14 cellular contexts compared by ENCODE assay signal in the genomic region with DNA sequence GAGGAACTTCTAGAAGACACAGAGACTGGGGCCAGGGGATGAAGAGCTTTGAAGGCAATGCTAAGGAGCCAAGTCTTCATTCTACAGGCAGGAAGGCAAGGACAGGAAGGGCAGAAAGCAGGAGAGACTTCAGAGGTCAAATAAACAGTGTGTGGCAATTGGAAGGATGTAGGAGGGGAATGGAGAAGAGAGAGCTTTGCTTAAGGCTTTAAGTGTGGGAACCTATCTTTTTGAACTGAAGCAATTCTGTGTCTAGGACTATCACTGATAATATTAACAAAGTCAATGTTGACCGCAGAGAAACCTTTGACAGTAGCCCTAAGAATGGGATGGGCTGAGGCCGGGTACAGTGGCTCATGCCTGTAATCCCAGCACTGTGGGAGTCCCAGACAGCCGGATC.
A peak's percentile ranks its signal among the peaks of the same experiment; 100 is the strongest.
DNase-seq lines count a peak whose midpoint lies in the region; ATAC-seq and TF ChIP-seq lines count a peak whose summit lies in the region.
"Had no signal": no experiment of that assay in that cellular context is flagged by ENCODE, and none has a peak within 500 bp of the region (broad histone marks: within the 10 kb centered on the region; RNA-seq: fewer than 3 reads in every experiment).

No MANE protein-coding gene starts in this region.

- peaks cover 43% of the 10 kb centered on the region for H3K4me1 ChIP-seq in CD8-positive, alpha-beta T cell (ENCODE audit: insufficient read depth, low read length)
- H3K4me1 ChIP-seq in IMR-90 (ENCODE audit: control insufficient read depth, insufficient read depth, low read length) (peaks cover 8% of the 10 kb centered on the region), osteoblast (ENCODE audit: insufficient read depth, low read length) (peaks cover 32% of the 10 kb centered on the region)

- peaks cover 8% of the 10 kb centered on the region for H3K9me1 ChIP-seq in IMR-90 (ENCODE audit: insufficient read depth, low read length)

- no peak for TF ChIP-seq CTCF in CD8-positive, alpha-beta T cell (IDR thresholded peaks at IDR 0.05)
- TF ChIP-seq CTCF in IMR-90 (conservative IDR thresholded peaks at IDR 0.05; ENCODE audit: low read depth, low read length) (no peak), chondrocyte (IDR thresholded peaks at IDR 0.05) (no peak), osteoblast (IDR thresholded peaks at IDR 0.05; ENCODE audit: extremely low read depth, low read depth, low read length) (no peak)

- no peak for DNase-seq in CD8-positive, alpha-beta T cell
- no peak for DNase-seq in IMR-90
- no peak for DNase-seq in chondrocyte (ENCODE audit: low spot score)
- peak; percentile 46 for DNase-seq in osteoblast (ENCODE audit: insufficient read length, low spot score, missing footprints)
- DNase-seq in effector CD8-positive, alpha-beta T cell (lab: John Stamatoyannopoulos, UW), result no peak
- DNase-seq: activated T-cell treated with anti-CD3 and anti-CD28 coated beads, Interleukin-2, amount 50 U/mL, for 4 hours; CD4-positive, alpha-beta memory T cell; glutamatergic neuron; NCI-H2171 treated with DMSO at 0.1 percent for 48 hours; NK-92 treated with Interleukin-12 subunit alpha and Interleukin-12 subunit beta, amount 100 ng/mL, for 24 hours had no signal

- no peak overlapping the region for H3K4me3 Mint-ChIP-seq in CD8-positive, alpha-beta T cell
- H3K4me3 Mint-ChIP-seq in chondrocyte (ENCODE audit: unreplicated experiment), result no peak overlapping the region
- H3K4me3 Mint-ChIP-seq: activated T-cell treated with anti-CD3 and anti-CD28 coated beads, Interleukin-2, amount 50 U/mL, for 4 hours; brain had no signal

- H3K9me3 Mint-ChIP-seq in CD8-positive, alpha-beta T cell, result no peaks in the 10 kb centered on the region
- H3K9me3 Mint-ChIP-seq in chondrocyte (ENCODE audit: low read depth), result no peaks in the 10 kb centered on the region
- H3K9me3 Mint-ChIP-seq: activated T-cell treated with anti-CD3 and anti-CD28 coated beads, Interleukin-2, amount 50 U/mL, for 4 hours; brain; CD4-positive, alpha-beta memory T cell had no signal

- peak overlapping the region; percentile 86 for H2BK20ac ChIP-seq in IMR-90 (ENCODE audit: low read depth, low read length)

- H3K27ac ChIP-seq in CD8-positive, alpha-beta T cell (ENCODE audit: low read depth, low read length), result no peak overlapping the region
- H3K27ac ChIP-seq in IMR-90 (ENCODE audit: insufficient read depth, low read length) (peak overlapping the region; percentile 16), osteoblast (ENCODE audit: low read depth, low read length) (peak overlapping the region; percentile 65)

- peak overlapping the region; percentile 60 for H2BK120ac ChIP-seq in IMR-90 (ENCODE audit: low read depth, low read length)

- peak overlapping the region; percentile 15; the same call in 2 of the 3 replicates for H2BK15ac ChIP-seq in IMR-90 (ENCODE audit: low read depth, low read length)

- peaks cover 53% of the 10 kb centered on the region for H3K36me3 Mint-ChIP-seq in CD8-positive, alpha-beta T cell
- H3K36me3 Mint-ChIP-seq in chondrocyte (ENCODE audit: low read depth), result no peaks in the 10 kb centered on the region
- H3K36me3 Mint-ChIP-seq: brain had no signal

- ATAC-seq in CD8-positive, alpha-beta T cell, result no peak
- ATAC-seq in IMR-90 (ENCODE audit: low read depth) (peak; percentile 56), HG03280 (IDR thresholded peaks at IDR 0.05; ENCODE audit: unreplicated experiment) (no peak), GM18517 (IDR thresholded peaks at IDR 0.05; ENCODE audit: unreplicated experiment) (no peak), GM18498 (IDR thresholded peaks at IDR 0.05; ENCODE audit: unreplicated experiment) (no peak)

- no peaks in the 10 kb centered on the region for H3K27me3 Mint-ChIP-seq in CD8-positive, alpha-beta T cell (ENCODE audit: low read depth)
- H3K27me3 Mint-ChIP-seq in chondrocyte (ENCODE audit: low read depth), result no peaks in the 10 kb centered on the region
- H3K27me3 Mint-ChIP-seq: brain; CD4-positive, alpha-beta memory T cell had no signal

- H3K4me3 ChIP-seq in CD8-positive, alpha-beta T cell (ENCODE audit: low read depth, low read length), result no peak overlapping the region
- no peak overlapping the region for H3K4me3 ChIP-seq in IMR-90 (ENCODE audit: insufficient read depth, low read depth, low read length)
- H3K4me3 ChIP-seq in osteoblast (ENCODE audit: insufficient read depth, low read length), result no peak overlapping the region

- no TSS peak for BruUV-seq in IMR-90 (replicated peaks; lab: Mats Ljungman, UMichigan)

- H3K23ac ChIP-seq in IMR-90 (ENCODE audit: low read depth, low read length), result peak overlapping the region; percentile 60; the same call in 1 of the 2 replicates

- intact Hi-C loops in CD8-positive, alpha-beta T cell (cut with DNase I, micrococcal nuclease), result no loop called here
- intact Hi-C loops in IMR-90 (cut with micrococcal nuclease), result no loop called here

- CTCF ChIA-PET in CD8-positive, alpha-beta T cell (lab: Charles Lee), result interaction anchor here (0.9 kb wide), 1 partner anchor 70 kb away, joined by 3 read pairs; no protein-coding TSS in a partner anchor
- CTCF ChIA-PET in IMR-90 (lab: Yijun Ruan, JAX), result no interaction called here

- H3K36me3 ChIP-seq in CD8-positive, alpha-beta T cell (ENCODE audit: insufficient read depth, low read length), result peaks cover 7% of the 10 kb centered on the region
- H3K36me3 ChIP-seq in IMR-90 (ENCODE audit: control insufficient read depth, insufficient read depth, low read length) (no peaks in the 10 kb centered on the region), osteoblast (ENCODE audit: insufficient read depth, low read length) (no peaks in the 10 kb centered on the region)

- peak overlapping the region; percentile 16 for H2BK5ac ChIP-seq in IMR-90 (ENCODE audit: low read depth, low read length, poor library complexity, severe bottlenecking)

- peaks cover 29% of the 10 kb centered on the region for H3K79me2 ChIP-seq in osteoblast (ENCODE audit: insufficient read depth, low read length)

- TF ChIP-seq POLR2A in IMR-90 (IDR thresholded peaks at IDR 0.05; ENCODE audit: low read depth, low read length), result no peak

- H4K8ac ChIP-seq in IMR-90 (ENCODE audit: low read depth in 2 of 2, low read length in 2 of 2), result peak overlapping the region in 1 of 2 experiments; percentile 33; a peak in 1 of 4 replicates

- H3K18ac ChIP-seq in IMR-90 (ENCODE audit: low read depth, low read length), result peak overlapping the region; percentile 33; the same call in 1 of the 2 replicates

- POLR2A ChIA-PET in CD8-positive, alpha-beta T cell (lab: Charles Lee), result interaction anchor here (1.1 kb wide), 1 partner anchor 67 kb away, joined by 3 read pairs; no protein-coding TSS in a partner anchor
- POLR2A ChIA-PET in IMR-90 (lab: Charles Lee; ENCODE audit: unreplicated experiment), result no interaction called here

- H3K9ac ChIP-seq in IMR-90 (ENCODE audit: low read depth, low read length), result no peak overlapping the region

- dilution Hi-C loops in IMR-90 (cut with HindIII; ENCODE audit: low sequenced_read_pairs, unreplicated experiment), result no loop called here

- H3K9me3 ChIP-seq in CD8-positive, alpha-beta T cell (ENCODE audit: low read length), result no peaks in the 10 kb centered on the region
- H3K9me3 ChIP-seq in IMR-90 (ENCODE audit: control insufficient read depth, insufficient read depth, low read length) (no peaks in the 10 kb centered on the region), osteoblast (ENCODE audit: low read depth, low read length) (no peaks in the 10 kb centered on the region)

- in situ Hi-C loops in IMR-90 (cut with MboI; ENCODE audit: low sequenced_read_pairs), result no loop called here

- H3K4me2 ChIP-seq in IMR-90 (ENCODE audit: low read depth, low read length) (no peak overlapping the region), osteoblast (ENCODE audit: insufficient read depth, low read length) (peak overlapping the region; percentile 2)

- H3K56ac ChIP-seq in IMR-90 (ENCODE audit: extremely low read depth, insufficient read depth, low read length), result no peak overlapping the region

- H2AFZ ChIP-seq in IMR-90 (replicated peaks; ENCODE audit: low read length, poor library complexity), result no peak overlapping the region
- no peak overlapping the region for H2AFZ ChIP-seq in osteoblast (ENCODE audit: low read length)

- H3K27me3 ChIP-seq in CD8-positive, alpha-beta T cell (ENCODE audit: insufficient read depth, low read length), result no peaks in the 10 kb centered on the region
- H3K27me3 ChIP-seq in IMR-90 (ENCODE audit: control insufficient read depth, insufficient read depth, low read length) (no peaks in the 10 kb centered on the region), osteoblast (ENCODE audit: insufficient read depth, low read length) (no peaks in the 10 kb centered on the region)

- H3K79me1 ChIP-seq in IMR-90 (ENCODE audit: low read depth in 1 of 2, low read length in 2 of 2), result peaks cover 7 to 27% of the 10 kb centered on the region in 2 experiments; a peak in 2 of 4 replicates

- H3K4ac ChIP-seq in IMR-90 (ENCODE audit: low read depth, low read length), result peak overlapping the region; percentile 85

- peak overlapping the region; percentile 54 for H2AK5ac ChIP-seq in IMR-90 (ENCODE audit: low read depth, low read length)

- no peak overlapping the region for H2AK9ac ChIP-seq in IMR-90 (replicated peaks; ENCODE audit: low read depth, low read length, poor library complexity)

- H3K27ac Mint-ChIP-seq in CD8-positive, alpha-beta T cell, result peak overlapping the region; percentile 82
- peak overlapping the region; percentile 56 for H3K27ac Mint-ChIP-seq in chondrocyte (ENCODE audit: unreplicated experiment)

- TF ChIP-seq RAD21 in IMR-90 (IDR thresholded peaks at IDR 0.05; ENCODE audit: low read length), result no peak

- no CpG with 5 or more reads among the region's 3 CpGs for WGBS in IMR-90 (ENCODE audit: extremely low coverage in 2 of 2, insufficient read length in 1 of 2), 2 experiments

- H3K14ac ChIP-seq in IMR-90 (replicated peaks; ENCODE audit: low read depth, low read length), result peak overlapping the region; percentile 70; the same call in 1 of the 2 replicates

- peak overlapping the region; percentile 25; the same call in 1 of the 2 replicates for H4K91ac ChIP-seq in IMR-90 (ENCODE audit: insufficient read depth, low read depth, low read length)

- H4K20me1 ChIP-seq in IMR-90 (ENCODE audit: insufficient read depth, low read length) (no peaks in the 10 kb centered on the region), osteoblast (ENCODE audit: insufficient read depth, low read length) (no peaks in the 10 kb centered on the region)

- peak overlapping the region; percentile 75; the same call in 1 of the 2 replicates for H4K5ac ChIP-seq in IMR-90 (ENCODE audit: low read depth, low read length)

- H3K4me1 Mint-ChIP-seq in CD8-positive, alpha-beta T cell (ENCODE audit: low read depth), result peaks cover 75% of the 10 kb centered on the region
- H3K4me1 Mint-ChIP-seq in chondrocyte (ENCODE audit: low read depth), result peaks cover 46% of the 10 kb centered on the region

TF ChIP-seq in IMR-90, 13 proteins besides CTCF, POLR2A, EP300 and RAD21 (continues in another document):
- TF ChIP-seq SMC3 (IDR thresholded peaks at IDR 0.05; ENCODE audit: low read depth, low read length) (no peak), BHLHE40 (IDR thresholded peaks at IDR 0.05; ENCODE audit: low read depth, low read length) (no peak)
